In genomic region chr15:90437516-90437915, GRCh38 we compare ENCODE assay signal across 35 cellular contexts.
"Had no signal": no experiment of that assay in that cellular context is flagged by ENCODE, and none has a peak within 500 bp of the region (broad histone marks: within the 10 kb centered on the region; RNA-seq: fewer than 3 reads in every experiment).

No MANE protein-coding gene starts in this region.

- H3K36me3 ChIP-seq: cardiac muscle cell had no signal

- H3K27me3 Mint-ChIP-seq: activated B cell treated with CpG ODN at 0.5 μM for 24 hours; activated CD4-positive, alpha-beta memory T cell treated with anti-CD3 and anti-CD28 coated beads for 36 hours; activated CD4-positive, alpha-beta T cell treated with anti-CD3 and anti-CD28 coated beads, Interleukin-2, amount 10 ng/mL, durations not matched to agents 24 days and 14 days; activated CD8-positive, alpha-beta T cell treated with anti-CD3 and anti-CD28 coated beads for 36 hours; activated naive CD4-positive, alpha-beta T cell treated with anti-CD3 and anti-CD28 coated beads, Interleukin-2, amount 10 ng/mL, durations not matched to agents 7 days and 5 days; activated naive CD4-positive, alpha-beta T cell treated with anti-CD3 and anti-CD28 coated beads, Interleukin-2, amount 50 U/mL, for 24 hours; activated naive CD8-positive, alpha-beta T cell; activated naive CD8-positive, alpha-beta T cell treated with anti-CD3 and anti-CD28 coated beads, Interleukin-2, amount 10 ng/mL, durations not matched to agents 7 days and 5 days; activated naive CD8-positive, alpha-beta T cell treated with anti-CD3 and anti-CD28 coated beads, Interleukin-2, amount 50 U/mL, for 24 hours; activated T-cell treated with anti-CD3 and anti-CD28 coated beads, Interleukin-2, amount 50 U/mL, for 24 hours; brain; central memory CD8-positive, alpha-beta T cell had no signal

- H3K9me3 Mint-ChIP-seq: activated CD4-positive, alpha-beta memory T cell treated with anti-CD3 and anti-CD28 coated beads for 36 hours; activated CD4-positive, alpha-beta T cell treated with anti-CD3 and anti-CD28 coated beads, Interleukin-2, amount 10 ng/mL, durations not matched to agents 24 days and 14 days; activated CD8-positive, alpha-beta T cell treated with anti-CD3 and anti-CD28 coated beads for 36 hours; activated naive CD4-positive, alpha-beta T cell treated with anti-CD3 and anti-CD28 coated beads, Interleukin-2, amount 10 ng/mL, durations not matched to agents 7 days and 5 days; activated naive CD4-positive, alpha-beta T cell treated with anti-CD3 and anti-CD28 coated beads, Interleukin-2, amount 50 U/mL, for 24 hours; activated naive CD8-positive, alpha-beta T cell treated with anti-CD3 and anti-CD28 coated beads, Interleukin-2, amount 10 ng/mL, durations not matched to agents 7 days and 5 days; activated naive CD8-positive, alpha-beta T cell treated with anti-CD3 and anti-CD28 coated beads, Interleukin-2, amount 50 U/mL, for 24 hours; activated T-cell treated with anti-CD3 and anti-CD28 coated beads, Interleukin-2, amount 50 U/mL, for 24 hours; activated T-helper 2 cell treated with anti-CD3 and anti-CD28 coated beads, Interferon-gamma antibody, Interleukin-2, Interleukin-4, amounts not matched to agents 10 μg/mL and 5 μg/mL and 100 μg/mL, durations not matched to agents 14 hours and 24 hours and 36 hours; brain; central memory CD8-positive, alpha-beta T cell; T-helper 1 cell treated with Interleukin-12 subunit alpha and Interleukin-12 subunit beta and Interleukin-4 antibody, amounts not matched to agents 30 μg/mL and 1 μg/mL, for 36 hours; T-helper 2 cell treated with Interferon-gamma antibody and Interleukin-4, amounts not matched to agents 5 μg/mL and 100 μg/mL, for 36 hours had no signal

- H3K9me3 ChIP-seq: ascending aorta had no signal

- H3K27me3 ChIP-seq: ascending aorta, cardiac muscle cell had no signal

- H3K27ac Mint-ChIP-seq: activated B cell treated with CpG ODN at 0.5 μM for 24 hours; activated CD4-positive, alpha-beta memory T cell treated with anti-CD3 and anti-CD28 coated beads for 36 hours; activated CD4-positive, alpha-beta T cell treated with anti-CD3 and anti-CD28 coated beads, Interleukin-2, amount 10 ng/mL, durations not matched to agents 24 days and 14 days; activated CD8-positive, alpha-beta T cell treated with anti-CD3 and anti-CD28 coated beads for 36 hours; activated naive CD4-positive, alpha-beta T cell treated with anti-CD3 and anti-CD28 coated beads, Interleukin-2, amount 10 ng/mL, durations not matched to agents 7 days and 5 days; activated naive CD8-positive, alpha-beta T cell; activated naive CD8-positive, alpha-beta T cell treated with anti-CD3 and anti-CD28 coated beads, Interleukin-2, amount 10 ng/mL, durations not matched to agents 7 days and 5 days; activated T-cell treated with anti-CD3 and anti-CD28 coated beads, Interleukin-2, amount 50 U/mL, for 24 hours; activated T-helper 2 cell treated with anti-CD3 and anti-CD28 coated beads, Interferon-gamma antibody, Interleukin-2, Interleukin-4, amounts not matched to agents 10 μg/mL and 5 μg/mL and 100 μg/mL, durations not matched to agents 14 hours and 24 hours and 36 hours; brain; T-helper 2 cell treated with Interferon-gamma antibody and Interleukin-4, amounts not matched to agents 5 μg/mL and 100 μg/mL, for 36 hours had no signal

- ATAC-seq: activated CD8-positive, alpha-beta T cell treated with anti-CD3 and anti-CD28 coated beads for 36 hours; activated naive CD8-positive, alpha-beta T cell treated with anti-CD3 and anti-CD28 coated beads, Interleukin-2, amount 50 U/mL, for 24 hours had no signal

- H3K27ac ChIP-seq: ascending aorta, VCaP had no signal

- DNase-seq: activated B cell treated with CpG ODN at 0.5 μM for 24 hours; activated CD4-positive, alpha-beta memory T cell treated with anti-CD3 and anti-CD28 coated beads for 36 hours; activated CD4-positive, alpha-beta T cell treated with anti-CD3 and anti-CD28 coated beads for 4 hours; activated CD4-positive, alpha-beta T cell treated with anti-CD3 and anti-CD28 coated beads, Interleukin-2, amount 10 ng/mL, durations not matched to agents 24 days and 14 days; activated CD4-positive, alpha-beta T cell treated with anti-CD3 and anti-CD28 coated beads, Interleukin-2, amount 50 U/mL, for 1 hour; activated CD4-positive, alpha-beta T cell treated with anti-CD3 and anti-CD28 coated beads, Interleukin-2, amount 50 U/mL, for 4 hours; activated CD4-positive, CD25-positive, alpha-beta regulatory T cell treated with anti-CD3 and anti-CD28 coated beads, Interleukin-2, amount 50 U/mL, for 72 hours; activated CD8-positive, alpha-beta memory T cell treated with anti-CD3 and anti-CD28 coated beads, Interleukin-2, amount 50 U/mL, for 4 hours; activated CD8-positive, alpha-beta T cell treated with anti-CD3 and anti-CD28 coated beads for 36 hours; activated effector memory CD4-positive, alpha-beta T cell treated with Interleukin-2 at 50 U/mL for 16 hours; activated gamma-delta T cell; activated naive CD4-positive, alpha-beta T cell treated with anti-CD3 and anti-CD28 coated beads, Interleukin-2, amount 10 ng/mL, durations not matched to agents 7 days and 5 days; activated naive CD4-positive, alpha-beta T cell treated with Interleukin-2 at 50 U/mL for 16 hours; activated naive CD8-positive, alpha-beta T cell treated with anti-CD3 and anti-CD28 coated beads, Interleukin-2, amount 10 ng/mL, durations not matched to agents 7 days and 5 days; activated naive CD8-positive, alpha-beta T cell treated with anti-CD3 and anti-CD28 coated beads, Interleukin-2, amount 50 U/mL, for 24 hours; activated T-cell treated with anti-CD3 and anti-CD28 coated beads for 4 hours; activated T-cell treated with anti-CD3 and anti-CD28 coated beads, Interleukin-2, amount 50 U/mL, for 24 hours; activated T-cell treated with anti-CD3 and anti-CD28 coated beads, Interleukin-2, amount 50 U/mL, for 48 hours; amygdala; anterior cingulate cortex; caudate nucleus; SW 1271; T-helper 1 cell; T-helper 2 cell; T-helper 9 cell had no signal

- H3K4me3 ChIP-seq: ascending aorta, cardiac muscle cell had no signal

- H3K4me3 Mint-ChIP-seq: activated B cell treated with CpG ODN at 0.5 μM for 24 hours; activated CD4-positive, alpha-beta memory T cell treated with anti-CD3 and anti-CD28 coated beads for 36 hours; activated CD4-positive, alpha-beta T cell treated with anti-CD3 and anti-CD28 coated beads, Interleukin-2, amount 10 ng/mL, durations not matched to agents 24 days and 14 days; activated CD8-positive, alpha-beta T cell treated with anti-CD3 and anti-CD28 coated beads for 36 hours; activated naive CD4-positive, alpha-beta T cell treated with anti-CD3 and anti-CD28 coated beads, Interleukin-2, amount 10 ng/mL, durations not matched to agents 7 days and 5 days; activated naive CD4-positive, alpha-beta T cell treated with anti-CD3 and anti-CD28 coated beads, Interleukin-2, amount 50 U/mL, for 24 hours; activated naive CD8-positive, alpha-beta T cell; activated naive CD8-positive, alpha-beta T cell treated with anti-CD3 and anti-CD28 coated beads, Interleukin-2, amount 10 ng/mL, durations not matched to agents 7 days and 5 days; activated naive CD8-positive, alpha-beta T cell treated with anti-CD3 and anti-CD28 coated beads, Interleukin-2, amount 50 U/mL, for 24 hours; activated T-cell treated with anti-CD3 and anti-CD28 coated beads, Interleukin-2, amount 50 U/mL, for 24 hours; brain; central memory CD8-positive, alpha-beta T cell; T-helper 1 cell treated with Interleukin-12 subunit alpha and Interleukin-12 subunit beta and Interleukin-4 antibody, amounts not matched to agents 30 μg/mL and 1 μg/mL, for 36 hours; T-helper 2 cell treated with Interferon-gamma antibody and Interleukin-4, amounts not matched to agents 5 μg/mL and 100 μg/mL, for 36 hours had no signal
